2 cellular contexts compared by ENCODE assay signal in genomic region chr2:150491430-150491829, GRCh38.
TF ChIP-seq lines count a peak whose summit lies in the region.

No MANE protein-coding gene starts in this region.

TF ChIP-seq in SK-N-SH, 30 proteins besides CTCF, POLR2A, EP300 and RAD21 (continued from another document):
- TF ChIP-seq ZBTB33 (IDR thresholded peaks at IDR 0.05; ENCODE audit: borderline replicate concordance, low read depth): no peak

TF ChIP-seq in SK-N-SH treated with all-trans-retinoic acid at 6 μM for 48 hours, 23 proteins besides CTCF, POLR2A, EP300 and RAD21 (continued from another document):
- no peak for TF ChIP-seq PATZ1 (CRISPR knock-in tag; IDR thresholded peaks at IDR 0.05; ENCODE audit: borderline replicate concordance)
